8 cellular contexts compared by ENCODE assay signal in the genomic region with DNA sequence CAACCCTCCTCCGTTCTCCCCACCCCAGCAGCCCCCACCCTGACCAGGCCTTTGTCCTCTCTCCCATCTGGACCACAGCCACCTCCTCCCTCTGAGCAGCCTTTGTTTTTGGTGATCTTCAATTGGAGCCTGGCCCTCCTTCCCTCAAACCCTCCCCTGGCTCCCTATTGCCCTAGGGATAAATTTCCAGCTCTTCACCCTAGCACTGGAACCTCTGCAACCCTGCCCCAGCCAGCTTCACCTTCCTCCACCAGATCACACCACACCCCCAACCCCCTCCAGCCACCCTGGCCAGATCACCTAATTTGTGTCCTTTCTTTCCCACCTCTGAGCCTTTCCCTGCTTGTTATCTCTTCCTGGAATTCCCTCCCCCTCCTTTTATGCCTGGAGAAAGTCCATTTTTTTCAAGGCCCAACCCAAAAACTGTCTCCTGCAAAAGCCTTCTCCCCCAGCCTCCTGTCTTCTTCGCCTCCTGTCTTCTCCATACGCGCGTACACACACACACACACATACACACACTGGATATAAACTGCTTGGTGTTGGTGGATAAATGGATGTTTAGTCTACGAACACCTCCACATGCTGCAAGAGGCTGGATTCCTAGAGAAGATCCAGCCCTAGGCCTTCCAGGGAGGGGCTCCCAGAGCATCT. TPM values are rescaled to one million over a fixed set of nuclear protein-coding genes. Genes with fewer than 3 reads are reported as not detected.
DNase-seq lines count a peak whose midpoint lies in the region; ATAC-seq, FAIRE-seq and TF ChIP-seq lines count a peak whose summit lies in the region.

No MANE protein-coding gene starts in this region.

- TF ChIP-seq POLR2A in HepG2 (IDR thresholded peaks at IDR 0.05; ENCODE audit: insufficient read depth in 1 of 2, low read depth in 2 of 2, low read length in 2 of 2) (no peak), testis (IDR thresholded peaks at IDR 0.05) (no peak)

- H3K4me3 ChIP-seq in HepG2 (replicated peaks in 1 of 3; ENCODE audit: insufficient read depth in 1 of 3, low read depth in 2 of 3, low read length in 3 of 3) (peak overlapping the region; percentile 64 to 78 (median 72)), testis (peak overlapping the region in 1 of 2 donors; percentile 66)

- peak overlapping the region; percentile 98 for H3K4me2 ChIP-seq in HepG2 (ENCODE audit: low read depth, low read length)

- TF ChIP-seq EP300 in HepG2 (IDR thresholded peaks at IDR 0.05; ENCODE audit: low read depth in 2 of 2, low read length in 2 of 2) (no peak), HepG2 (CRISPR knock-in tag; IDR thresholded peaks at IDR 0.05; ENCODE audit: borderline replicate concordance) (no peak)

- peak overlapping the region; percentile 74 for H3K9ac ChIP-seq in HepG2 (ENCODE audit: insufficient read depth, low read depth, low read length)

- FAIRE-seq in HepG2 (lab: Jason Lieb, UNC) = no peak

- H3K79me2 ChIP-seq in HepG2 (ENCODE audit: insufficient read depth, low read length) = no peaks in the 10 kb centered on the region

- DNase-seq in activated CD4-positive, alpha-beta T cell treated with anti-CD3 and anti-CD28 coated beads for 36 hours = no peak
- no peak for DNase-seq in activated CD4-positive, alpha-beta T cell treated with anti-CD3 and anti-CD28 coated beads, Interleukin-2, amount 50 U/mL, for 48 hours
- DNase-seq in activated naive CD8-positive, alpha-beta T cell treated with anti-CD3 and anti-CD28 coated beads, Interleukin-2, amount 50 U/mL, for 24 hours = no peak
- no peak for DNase-seq in HepG2 (ENCODE audit: low spot score)
- no peak for DNase-seq in testis
- DNase-seq in NOMO-1 treated with dmso at 0.1 percent for 144 hours (lab: John Stamatoyannopoulos, UW; ENCODE audit: unreplicated experiment) = no peak
- DNase-seq in KBM-7 = no peak

- BruUV-seq in HepG2 (replicated peaks; lab: Mats Ljungman, UMichigan) = no TSS peak

- H3K9me3 ChIP-seq in HepG2 (ENCODE audit: low read length) (no peaks in the 10 kb centered on the region), testis (no peaks in the 10 kb centered on the region)

- H3K27me3 Mint-ChIP-seq in activated CD4-positive, alpha-beta T cell treated with anti-CD3 and anti-CD28 coated beads for 36 hours = peaks cover 3% of the 10 kb centered on the region
- peaks cover 28% of the 10 kb centered on the region for H3K27me3 Mint-ChIP-seq in activated naive CD8-positive, alpha-beta T cell treated with anti-CD3 and anti-CD28 coated beads, Interleukin-2, amount 50 U/mL, for 24 hours

- H3K36me3 Mint-ChIP-seq in activated CD4-positive, alpha-beta T cell treated with anti-CD3 and anti-CD28 coated beads for 36 hours (ENCODE audit: low read depth) = no peaks in the 10 kb centered on the region
- H3K36me3 Mint-ChIP-seq in activated naive CD8-positive, alpha-beta T cell treated with anti-CD3 and anti-CD28 coated beads, Interleukin-2, amount 50 U/mL, for 24 hours (ENCODE audit: low read depth) = peaks cover 3% of the 10 kb centered on the region

- peaks cover 20% of the 10 kb centered on the region for H3K4me1 Mint-ChIP-seq in activated CD4-positive, alpha-beta T cell treated with anti-CD3 and anti-CD28 coated beads for 36 hours
- peaks cover 31% of the 10 kb centered on the region for H3K4me1 Mint-ChIP-seq in activated naive CD8-positive, alpha-beta T cell treated with anti-CD3 and anti-CD28 coated beads, Interleukin-2, amount 50 U/mL, for 24 hours

- intact Hi-C loops in activated CD4-positive, alpha-beta T cell treated with anti-CD3 and anti-CD28 coated beads for 36 hours (cut with DNase I, micrococcal nuclease) = loop anchor here in 1 of 2 experiments (2.0 kb wide), 1 partner anchor 466 kb away; a partner anchor contains a TSS
- intact Hi-C loops in HepG2 (cut with micrococcal nuclease; ENCODE audit: unreplicated experiment) = no loop called here
- intact Hi-C loops in testis (cut with DNase I; ENCODE audit: low total_unique reads) = loop anchor here (10.0 kb wide), 1 partner anchor 60 kb away; a partner anchor contains a TSS

- H3K36me3 ChIP-seq in HepG2 (replicated peaks in 1 of 2; ENCODE audit: control insufficient read depth in 1 of 2, insufficient read depth in 2 of 2, low read length in 2 of 2) (no peaks in the 10 kb centered on the region), testis (ENCODE audit: low read depth, missing control alignments) (no peaks in the 10 kb centered on the region)

- POLR2A ChIA-PET in activated CD4-positive, alpha-beta T cell treated with anti-CD3 and anti-CD28 coated beads for 36 hours (lab: Charles Lee) = no interaction called here
- POLR2A ChIA-PET in HepG2 (lab: Yijun Ruan, JAX) = interaction anchor here (1.5 to 1.6 kb wide), 2 partner anchors 9 to 74 kb away, joined by 3 read pairs; no protein-coding TSS in a partner anchor

- H3K4me1 ChIP-seq in HepG2 (ENCODE audit: insufficient read depth, low read length) = peaks cover 70% of the 10 kb centered on the region
- H3K4me1 ChIP-seq in testis = peaks cover 23% of the 10 kb centered on the region

- no peak for TF ChIP-seq RAD21 in HepG2 (CRISPR knock-in tag; IDR thresholded peaks at IDR 0.05)

- no peaks in the 10 kb centered on the region for H4K20me1 ChIP-seq in HepG2 (ENCODE audit: insufficient read depth, low read length)

- peak overlapping the region; percentile 66 for H3K27ac ChIP-seq in HepG2 (ENCODE audit: extremely low read length, insufficient read depth, low read length)
- H3K27ac ChIP-seq in testis = peak overlapping the region; percentile 80 to 96

- CTCF ChIA-PET in activated CD4-positive, alpha-beta T cell treated with anti-CD3 and anti-CD28 coated beads for 36 hours (lab: Charles Lee) = no interaction called here
- CTCF ChIA-PET in HepG2 (lab: Yijun Ruan, JAX; ENCODE audit: low intra/inter-chr PET ratio, low total read pairs) = no interaction called here

- peak overlapping the region; percentile 83 for H3K4me3 Mint-ChIP-seq in activated CD4-positive, alpha-beta T cell treated with anti-CD3 and anti-CD28 coated beads for 36 hours
- peak overlapping the region; percentile 82 for H3K4me3 Mint-ChIP-seq in activated naive CD8-positive, alpha-beta T cell treated with anti-CD3 and anti-CD28 coated beads, Interleukin-2, amount 50 U/mL, for 24 hours

- peak overlapping the region; percentile 96 for H3K27ac Mint-ChIP-seq in activated CD4-positive, alpha-beta T cell treated with anti-CD3 and anti-CD28 coated beads for 36 hours
- peak overlapping the region; percentile 95 for H3K27ac Mint-ChIP-seq in activated naive CD8-positive, alpha-beta T cell treated with anti-CD3 and anti-CD28 coated beads, Interleukin-2, amount 50 U/mL, for 24 hours

- TF ChIP-seq CTCF in HepG2 (CRISPR knock-in tag; IDR thresholded peaks at IDR 0.05) (no peak), testis (IDR thresholded peaks at IDR 0.05) (no peak)

- H3K27me3 ChIP-seq in HepG2 (ENCODE audit: control insufficient read depth in 1 of 2, insufficient read depth in 2 of 2, low read length in 2 of 2) (peaks cover 3 to 29% of the 10 kb centered on the region in 2 experiments; a peak in 3 of 5 replicates), testis (no peaks in the 10 kb centered on the region)

- ATAC-seq in activated CD4-positive, alpha-beta T cell treated with anti-CD3 and anti-CD28 coated beads for 36 hours = no peak
- ATAC-seq in activated naive CD8-positive, alpha-beta T cell treated with anti-CD3 and anti-CD28 coated beads, Interleukin-2, amount 50 U/mL, for 24 hours = no peak
- no peak for ATAC-seq in HepG2
- no peak for ATAC-seq in GM18517 (IDR thresholded peaks at IDR 0.05; ENCODE audit: unreplicated experiment)

- in situ Hi-C loops in HepG2 (cut with HindIII; ENCODE audit: extremely low pct_ligation_motif_present, low pct_unique_long_range_greater_than_20kb) = no loop called here
- in situ Hi-C loops in KBM-7 (cut with MboI; ENCODE audit: low pct_unique_long_range_greater_than_20kb, low sequenced_read_pairs) = no loop called here

- H3K9me3 Mint-ChIP-seq in activated CD4-positive, alpha-beta T cell treated with anti-CD3 and anti-CD28 coated beads for 36 hours (ENCODE audit: low read depth) = no peaks in the 10 kb centered on the region
- H3K9me3 Mint-ChIP-seq in activated naive CD8-positive, alpha-beta T cell treated with anti-CD3 and anti-CD28 coated beads, Interleukin-2, amount 50 U/mL, for 24 hours = no peaks in the 10 kb centered on the region

- WGBS in HepG2 (ENCODE audit: low lambda C conversion rate) = under 1% methylated on average over 6 of the region's 6 CpGs
- WGBS in testis, 2 donors = 29 to 59% methylated on average over 6 of the region's 6 CpGs

- H2AFZ ChIP-seq in HepG2 (ENCODE audit: low read length) = no peak overlapping the region

RNA-seq across cellular contexts. Expression of a gene that starts 5.2 kb away (rescaled TPM):
- 1 to 10 TPM; 4.7 to 6.3 TPM for total RNA-seq in activated CD4-positive, alpha-beta T cell treated with anti-CD3 and anti-CD28 coated beads for 36 hours
- total RNA-seq in HepG2 (2016; rRNA removed; fragmentation: Illumina TruSeq; extraction: Trizol) (0.07 TPM in 1 of 2 replicates, not detected in the other), testis (10 to 100 TPM; 70.5 to 76.6 TPM)
- total RNA-seq in HepG2 (2016; cell fraction: cytosol; rRNA removed; fragmentation: Illumina TruSeq; extraction: Trizol; ENCODE audit: low read depth) = not detected in 2 replicates
- not detected in 2 replicates for total RNA-seq in HepG2 (2016; cell fraction: insoluble cytoplasmic fraction; rRNA removed; fragmentation: Illumina TruSeq; extraction: Trizol)
- 0.14 and 0.15 TPM in 2 replicates for total RNA-seq in HepG2 (2016; cell fraction: membrane; rRNA removed; fragmentation: Illumina TruSeq; extraction: Trizol)
- not detected in 2 replicates for total RNA-seq in HepG2 (2016; cell fraction: nucleus; rRNA removed; fragmentation: Illumina TruSeq; extraction: Trizol)
- polyA plus RNA-seq in HepG2 (2011; rRNA removed) (0.72 and 0.81 TPM in 2 replicates), testis (ENCODE audit: insufficient read depth, low read depth, low replicate concordance) (30.2 TPM)
- 0.21 and 0.25 TPM in 2 replicates for polyA plus RNA-seq in HepG2 (2011; cell fraction: cytosol; rRNA removed)
- 1.8 and 1.9 TPM in 2 replicates for polyA plus RNA-seq in HepG2 (2011; cell fraction: nucleus; rRNA removed)
- polyA plus RNA-seq in HepG2 (2012) = 0.67 and 0.75 TPM in 2 replicates
- 0.19 and 0.40 TPM in 2 replicates for polyA plus RNA-seq in HepG2 (2016; cell fraction: cytosol; fragmentation: Illumina TruSeq; extraction: Trizol; ENCODE audit: low read depth)
- polyA plus RNA-seq in HepG2 (2016; cell fraction: insoluble cytoplasmic fraction; fragmentation: Illumina TruSeq; extraction: Trizol; ENCODE audit: low read depth) = 0.13 TPM in 1 of 2 replicates, not detected in the other
- polyA plus RNA-seq in HepG2 (2016; cell fraction: membrane; fragmentation: Illumina TruSeq; extraction: Trizol; ENCODE audit: low read depth) = 0.23 and 0.82 TPM in 2 replicates
- polyA plus RNA-seq in HepG2 (2016; cell fraction: nucleus; fragmentation: Illumina TruSeq; extraction: Trizol; ENCODE audit: insufficient read depth, low read depth) = 0.56 TPM in 1 of 2 replicates, not detected in the other
- 1.3 and 12.9 TPM in 2 replicates for polyA minus RNA-seq in HepG2 (2011; rRNA and poly(A)+ RNA removed; ENCODE audit: low replicate concordance)
- polyA minus RNA-seq in HepG2 (2011; cell fraction: cytosol; rRNA and poly(A)+ RNA removed) = 0.35 and 0.89 TPM in 2 replicates
- polyA minus RNA-seq in HepG2 (2011; cell fraction: nucleus; rRNA and poly(A)+ RNA removed) = 0.77 TPM in 1 of 2 replicates, not detected in the other

RNA-seq across cellular contexts. Expression of a gene that starts 28.0 kb away (rescaled TPM):
- total RNA-seq in activated CD4-positive, alpha-beta T cell treated with anti-CD3 and anti-CD28 coated beads for 36 hours = 100 to 1,000 TPM; 349 to 533 TPM
- total RNA-seq in HepG2 (2016; rRNA removed; fragmentation: Illumina TruSeq; extraction: Trizol) = 51.6 and 62.8 TPM in 2 replicates
- total RNA-seq in HepG2 (2016; cell fraction: cytosol; rRNA removed; fragmentation: Illumina TruSeq; extraction: Trizol; ENCODE audit: low read depth) = 148 and 187 TPM in 2 replicates
- total RNA-seq in HepG2 (2016; cell fraction: insoluble cytoplasmic fraction; rRNA removed; fragmentation: Illumina TruSeq; extraction: Trizol) = 41.9 and 63.2 TPM in 2 replicates
- total RNA-seq in HepG2 (2016; cell fraction: membrane; rRNA removed; fragmentation: Illumina TruSeq; extraction: Trizol) = 155 and 189 TPM in 2 replicates
- total RNA-seq in HepG2 (2016; cell fraction: nucleus; rRNA removed; fragmentation: Illumina TruSeq; extraction: Trizol) = 29.0 and 32.6 TPM in 2 replicates
- polyA plus RNA-seq in HepG2 (2011; rRNA removed) = 189 and 246 TPM in 2 replicates
- polyA plus RNA-seq in HepG2 (2011; cell fraction: cytosol; rRNA removed) = 170 and 253 TPM in 2 replicates
- 312 and 359 TPM in 2 replicates for polyA plus RNA-seq in HepG2 (2011; cell fraction: nucleus; rRNA removed)
- 157 and 182 TPM in 2 replicates for polyA plus RNA-seq in HepG2 (2012)
- 365 and 380 TPM in 2 replicates for polyA plus RNA-seq in HepG2 (2016; cell fraction: cytosol; fragmentation: Illumina TruSeq; extraction: Trizol; ENCODE audit: low read depth)
- 90.9 and 108 TPM in 2 replicates for polyA plus RNA-seq in HepG2 (2016; cell fraction: insoluble cytoplasmic fraction; fragmentation: Illumina TruSeq; extraction: Trizol; ENCODE audit: low read depth)
- polyA plus RNA-seq in HepG2 (2016; cell fraction: membrane; fragmentation: Illumina TruSeq; extraction: Trizol; ENCODE audit: low read depth) = 308 and 330 TPM in 2 replicates
- polyA plus RNA-seq in HepG2 (2016; cell fraction: nucleus; fragmentation: Illumina TruSeq; extraction: Trizol; ENCODE audit: insufficient read depth, low read depth) = 105 and 117 TPM in 2 replicates
- polyA minus RNA-seq in HepG2 (2011; rRNA and poly(A)+ RNA removed; ENCODE audit: low replicate concordance) = 213 and 462 TPM in 2 replicates
- 159 and 180 TPM in 2 replicates for polyA minus RNA-seq in HepG2 (2011; cell fraction: cytosol; rRNA and poly(A)+ RNA removed)
- 36.2 and 46.2 TPM in 2 replicates for polyA minus RNA-seq in HepG2 (2011; cell fraction: nucleus; rRNA and poly(A)+ RNA removed)
- total RNA-seq in testis = 100 to 1,000 TPM; 354 to 539 TPM
- 314 TPM for polyA plus RNA-seq in testis (ENCODE audit: insufficient read depth, low read depth, low replicate concordance)

RNA-seq across cellular contexts. Expression of a gene that starts 57.0 kb away (rescaled TPM):
- 1 to 10 TPM; 2.6 to 3.5 TPM for total RNA-seq in activated CD4-positive, alpha-beta T cell treated with anti-CD3 and anti-CD28 coated beads for 36 hours
- total RNA-seq in HepG2 (2016; rRNA removed; fragmentation: Illumina TruSeq; extraction: Trizol) = 0.24 and 0.28 TPM in 2 replicates
- total RNA-seq in HepG2 (2016; cell fraction: cytosol; rRNA removed; fragmentation: Illumina TruSeq; extraction: Trizol; ENCODE audit: low read depth) = not detected in 2 replicates
- 0.06 TPM in 1 of 2 replicates, not detected in the other for total RNA-seq in HepG2 (2016; cell fraction: insoluble cytoplasmic fraction; rRNA removed; fragmentation: Illumina TruSeq; extraction: Trizol)
- total RNA-seq in HepG2 (2016; cell fraction: membrane; rRNA removed; fragmentation: Illumina TruSeq; extraction: Trizol) = not detected in 2 replicates
- not detected in 2 replicates for total RNA-seq in HepG2 (2016; cell fraction: nucleus; rRNA removed; fragmentation: Illumina TruSeq; extraction: Trizol)
- 5.5 and 6.4 TPM in 2 replicates for polyA plus RNA-seq in HepG2 (2011; rRNA removed)
- polyA plus RNA-seq in HepG2 (2011; cell fraction: cytosol; rRNA removed) = 4.2 TPM in 2 replicates
- polyA plus RNA-seq in HepG2 (2011; cell fraction: nucleus; rRNA removed) = 18.3 and 20.1 TPM in 2 replicates
- polyA plus RNA-seq in HepG2 (2012) = 1.5 and 1.9 TPM in 2 replicates
- polyA plus RNA-seq in HepG2 (2016; cell fraction: cytosol; fragmentation: Illumina TruSeq; extraction: Trizol; ENCODE audit: low read depth) = 0.19 and 0.32 TPM in 2 replicates
- polyA plus RNA-seq in HepG2 (2016; cell fraction: insoluble cytoplasmic fraction; fragmentation: Illumina TruSeq; extraction: Trizol; ENCODE audit: low read depth) = not detected in 2 replicates
- not detected in 2 replicates for polyA plus RNA-seq in HepG2 (2016; cell fraction: membrane; fragmentation: Illumina TruSeq; extraction: Trizol; ENCODE audit: low read depth)
- polyA plus RNA-seq in HepG2 (2016; cell fraction: nucleus; fragmentation: Illumina TruSeq; extraction: Trizol; ENCODE audit: insufficient read depth, low read depth) = 1.00 TPM in 1 of 2 replicates, not detected in the other
- 4.2 and 4.9 TPM in 2 replicates for polyA minus RNA-seq in HepG2 (2011; rRNA and poly(A)+ RNA removed; ENCODE audit: low replicate concordance)
- 2.4 TPM in 1 of 2 replicates, not detected in the other for polyA minus RNA-seq in HepG2 (2011; cell fraction: cytosol; rRNA and poly(A)+ RNA removed)
- 3.2 and 5.0 TPM in 2 replicates for polyA minus RNA-seq in HepG2 (2011; cell fraction: nucleus; rRNA and poly(A)+ RNA removed)
- 10 to 100 TPM in 1 of 2 donors, 1 to 10 TPM in 1; 9.1 to 12.5 TPM for total RNA-seq in testis
- polyA plus RNA-seq in testis (ENCODE audit: insufficient read depth, low read depth, low replicate concordance) = 8.1 TPM

RNA-seq across cellular contexts. Expression of a gene that starts 59.8 kb away (rescaled TPM):
- total RNA-seq in activated CD4-positive, alpha-beta T cell treated with anti-CD3 and anti-CD28 coated beads for 36 hours = 10 to 100 TPM in 1 of 2 experiments, 1 to 10 TPM in 1; 7.3 to 13.2 TPM
- 18.8 and 26.8 TPM in 2 replicates for total RNA-seq in HepG2 (2016; rRNA removed; fragmentation: Illumina TruSeq; extraction: Trizol)
- total RNA-seq in HepG2 (2016; cell fraction: cytosol; rRNA removed; fragmentation: Illumina TruSeq; extraction: Trizol; ENCODE audit: low read depth) = 4.5 and 5.5 TPM in 2 replicates
- 16.2 and 28.2 TPM in 2 replicates for total RNA-seq in HepG2 (2016; cell fraction: insoluble cytoplasmic fraction; rRNA removed; fragmentation: Illumina TruSeq; extraction: Trizol)
- total RNA-seq in HepG2 (2016; cell fraction: membrane; rRNA removed; fragmentation: Illumina TruSeq; extraction: Trizol) = 20.2 and 20.3 TPM in 2 replicates
- 13.2 and 15.8 TPM in 2 replicates for total RNA-seq in HepG2 (2016; cell fraction: nucleus; rRNA removed; fragmentation: Illumina TruSeq; extraction: Trizol)
- polyA plus RNA-seq in HepG2 (2011; rRNA removed) = 16.0 and 16.8 TPM in 2 replicates
- polyA plus RNA-seq in HepG2 (2011; cell fraction: cytosol; rRNA removed) = 18.0 and 19.4 TPM in 2 replicates
- polyA plus RNA-seq in HepG2 (2011; cell fraction: nucleus; rRNA removed) = 24.5 and 30.8 TPM in 2 replicates
- 21.5 and 25.5 TPM in 2 replicates for polyA plus RNA-seq in HepG2 (2012)
- polyA plus RNA-seq in HepG2 (2016; cell fraction: cytosol; fragmentation: Illumina TruSeq; extraction: Trizol; ENCODE audit: low read depth) = 4.2 and 4.6 TPM in 2 replicates
- 25.9 and 33.9 TPM in 2 replicates for polyA plus RNA-seq in HepG2 (2016; cell fraction: insoluble cytoplasmic fraction; fragmentation: Illumina TruSeq; extraction: Trizol; ENCODE audit: low read depth)
- 14.1 and 15.9 TPM in 2 replicates for polyA plus RNA-seq in HepG2 (2016; cell fraction: membrane; fragmentation: Illumina TruSeq; extraction: Trizol; ENCODE audit: low read depth)
- polyA plus RNA-seq in HepG2 (2016; cell fraction: nucleus; fragmentation: Illumina TruSeq; extraction: Trizol; ENCODE audit: insufficient read depth, low read depth) = 31.1 and 31.9 TPM in 2 replicates
- polyA minus RNA-seq in HepG2 (2011; rRNA and poly(A)+ RNA removed; ENCODE audit: low replicate concordance) = 36.6 and 52.6 TPM in 2 replicates
- polyA minus RNA-seq in HepG2 (2011; cell fraction: cytosol; rRNA and poly(A)+ RNA removed) = 10.8 and 16.8 TPM in 2 replicates
- 6.7 and 7.1 TPM in 2 replicates for polyA minus RNA-seq in HepG2 (2011; cell fraction: nucleus; rRNA and poly(A)+ RNA removed)
- 100 to 1,000 TPM; 113 to 122 TPM for total RNA-seq in testis
- polyA plus RNA-seq in testis (ENCODE audit: insufficient read depth, low read depth, low replicate concordance) = 125 TPM

Comparison
In these comparisons a context has a peak if more than half of its experiments do, and no peak if none do; other contexts are left out.
1. RNA of a gene that starts 5.2 kb away (total RNA-seq): 70.5 to 76.6 TPM in testis; 4.7 to 6.3 TPM in activated CD4-positive, alpha-beta T cell treated with anti-CD3 and anti-CD28 coated beads for 36 hours and 0.07 to 0.15 TPM in HepG2; every median in the first group is over 4 times any median in the second.